7 cellular contexts compared by ENCODE assay signal in the genomic region with DNA sequence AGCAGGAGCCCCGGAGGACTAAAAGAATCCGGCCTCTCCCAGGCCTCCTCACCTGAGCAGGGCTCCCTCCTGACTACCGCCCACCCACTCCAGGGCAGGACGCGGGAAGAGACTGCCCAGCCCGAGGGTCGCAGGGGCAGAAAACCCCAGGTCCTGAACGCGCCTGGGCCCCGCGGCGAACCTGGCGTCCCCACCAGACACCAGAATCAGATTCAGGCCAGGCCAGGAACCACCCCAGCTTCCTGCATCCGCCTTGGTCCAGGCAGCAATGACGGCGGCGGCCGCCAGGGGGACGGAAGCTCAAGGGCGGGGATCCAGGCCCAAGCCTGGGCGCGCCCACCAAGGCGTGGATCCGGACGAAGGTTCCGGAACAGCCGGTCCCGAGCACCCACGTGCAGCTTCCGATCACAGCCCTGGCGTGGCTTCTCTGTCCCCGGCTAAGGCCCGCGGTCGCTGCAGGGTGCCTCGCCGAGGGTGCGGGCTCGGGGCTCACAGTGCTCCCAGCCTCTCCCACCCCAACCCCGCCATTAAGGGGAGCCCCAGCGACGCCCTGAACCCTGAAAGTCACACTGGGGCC. TPM values are rescaled to one million over a fixed set of nuclear protein-coding genes. Genes with fewer than 3 reads are reported as not detected.
DNase-seq lines count a peak whose midpoint lies in the region; ATAC-seq lines count a peak whose summit lies in the region.

No MANE protein-coding gene starts in this region.

- H3K27ac Mint-ChIP-seq in activated CD8-positive, alpha-beta T cell treated with anti-CD3 and anti-CD28 coated beads, Interleukin-2, amount 10 ng/mL, durations not matched to agents 7 days and 5 days, result peak overlapping the region; percentile 77

- no peaks in the 10 kb centered on the region for H3K9me3 Mint-ChIP-seq in activated CD8-positive, alpha-beta T cell treated with anti-CD3 and anti-CD28 coated beads, Interleukin-2, amount 10 ng/mL, durations not matched to agents 7 days and 5 days (ENCODE audit: insufficient read depth)

- H3K36me3 Mint-ChIP-seq in activated CD8-positive, alpha-beta T cell treated with anti-CD3 and anti-CD28 coated beads, Interleukin-2, amount 10 ng/mL, durations not matched to agents 7 days and 5 days (ENCODE audit: low read depth), result no peaks in the 10 kb centered on the region

- CTCF ChIA-PET in activated CD8-positive, alpha-beta T cell treated with anti-CD3 and anti-CD28 coated beads, Interleukin-2, amount 10 ng/mL, durations not matched to agents 7 days and 5 days (lab: Charles Lee), result interaction anchor here (0.7 to 1.6 kb wide), 23 partner anchors 15 to 163 kb away, joined by 3 to 19 read pairs (median 3); partner anchors contain the start of genes ACTN4, ECH1 and RINL

- DNase-seq in activated CD8-positive, alpha-beta T cell treated with anti-CD3 and anti-CD28 coated beads, Interleukin-2, amount 10 ng/mL, durations not matched to agents 7 days and 5 days, result peak; percentile 89
- peak; percentile 84 for DNase-seq in effector CD8-positive, alpha-beta T cell (lab: John Stamatoyannopoulos, UW)
- DNase-seq in lung microvascular endothelial cell (ENCODE audit: low read depth in 2 of 2) (peak; percentile 82 to 89), NCI-H446 (lab: John Stamatoyannopoulos, UW) (no peak)
- DNase-seq in stimulated activated CD4-positive, alpha-beta T cell treated with anti-CD3 and anti-CD28 coated beads, TNF-alpha, amount 100 ng/mL, for 4 hours (ENCODE audit: low read depth in 3 of 3), result peak; percentile 78 to 82 (median 79)

- peaks cover 9% of the 10 kb centered on the region for H3K4me1 Mint-ChIP-seq in activated CD8-positive, alpha-beta T cell treated with anti-CD3 and anti-CD28 coated beads, Interleukin-2, amount 10 ng/mL, durations not matched to agents 7 days and 5 days (ENCODE audit: low read depth)

- H3K4me3 Mint-ChIP-seq in activated CD8-positive, alpha-beta T cell treated with anti-CD3 and anti-CD28 coated beads, Interleukin-2, amount 10 ng/mL, durations not matched to agents 7 days and 5 days, result peak overlapping the region; percentile 56

- POLR2A ChIA-PET in activated CD8-positive, alpha-beta T cell treated with anti-CD3 and anti-CD28 coated beads, Interleukin-2, amount 10 ng/mL, durations not matched to agents 7 days and 5 days (lab: Charles Lee), result interaction anchor here (0.6 to 1.6 kb wide), 6 partner anchors 12 to 109 kb away, joined by 3 to 7 read pairs (median 3); partner anchors contain the start of gene RINL

- peaks cover 7% of the 10 kb centered on the region for H3K27me3 Mint-ChIP-seq in activated CD8-positive, alpha-beta T cell treated with anti-CD3 and anti-CD28 coated beads, Interleukin-2, amount 10 ng/mL, durations not matched to agents 7 days and 5 days (ENCODE audit: low read depth)

- peak; percentile 60 for ATAC-seq in GM18867 (IDR thresholded peaks at IDR 0.05; ENCODE audit: unreplicated experiment)
- peak; percentile 64 for ATAC-seq in HG03571 (IDR thresholded peaks at IDR 0.05; ENCODE audit: unreplicated experiment)
- ATAC-seq in activated CD8-positive, alpha-beta T cell treated with anti-CD3 and anti-CD28 coated beads, Interleukin-2, amount 10 ng/mL, durations not matched to agents 7 days and 5 days, result peak; percentile 83

RNA-seq across cellular contexts. Expression of gene LGALS7, which starts 3.6 kb away (rescaled TPM):
- not detected for total RNA-seq in activated CD8-positive, alpha-beta T cell treated with anti-CD3 and anti-CD28 coated beads, Interleukin-2, amount 10 ng/mL, durations not matched to agents 7 days and 5 days
- not detected in 2 replicates for total RNA-seq in lung microvascular endothelial cell

RNA-seq across cellular contexts. Expression of gene LGALS7B, which starts 19.3 kb away (rescaled TPM):
- total RNA-seq in activated CD8-positive, alpha-beta T cell treated with anti-CD3 and anti-CD28 coated beads, Interleukin-2, amount 10 ng/mL, durations not matched to agents 7 days and 5 days, result not detected
- total RNA-seq in lung microvascular endothelial cell, result not detected in 2 replicates

RNA-seq across cellular contexts. Expression of gene CAPN12, which starts 25.4 kb away (rescaled TPM):
- total RNA-seq in activated CD8-positive, alpha-beta T cell treated with anti-CD3 and anti-CD28 coated beads, Interleukin-2, amount 10 ng/mL, durations not matched to agents 7 days and 5 days, result 10 to 100 TPM; 12.2 to 16.2 TPM
- total RNA-seq in lung microvascular endothelial cell, result under 0.01 TPM in 2 replicates

RNA-seq across cellular contexts. Expression of gene LGALS4, which starts 43.0 kb away (rescaled TPM):
- total RNA-seq in activated CD8-positive, alpha-beta T cell treated with anti-CD3 and anti-CD28 coated beads, Interleukin-2, amount 10 ng/mL, durations not matched to agents 7 days and 5 days, result 1 to 10 TPM; 1.6 to 1.8 TPM
- not detected in 2 replicates for total RNA-seq in lung microvascular endothelial cell

Comparison
In these comparisons a context has a peak if more than half of its experiments do, and no peak if none do; other contexts are left out.
1. DNase-seq: peak in activated CD8-positive, alpha-beta T cell treated with anti-CD3 and anti-CD28 coated beads, Interleukin-2, amount 10 ng/mL, durations not matched to agents 7 days and 5 days (single experiment), effector CD8-positive, alpha-beta T cell (single experiment), lung microvascular endothelial cell (2 of 2) and stimulated activated CD4-positive, alpha-beta T cell treated with anti-CD3 and anti-CD28 coated beads, TNF-alpha, amount 100 ng/mL, for 4 hours (3 of 3); none in NCI-H446 (0 of 2).
2. RNA of gene CAPN12, which starts 25.4 kb away (total RNA-seq): 12.2 to 16.2 TPM in activated CD8-positive, alpha-beta T cell treated with anti-CD3 and anti-CD28 coated beads, Interleukin-2, amount 10 ng/mL, durations not matched to agents 7 days and 5 days; under 0.01 TPM in lung microvascular endothelial cell; every median in the first group is over 10 times any median in the second.
3. Peak in every context shown above with its lines, with median percentiles within 50 percentile points of each other: ATAC-seq.